13 cellular contexts compared by ENCODE assay signal in the genomic region with DNA sequence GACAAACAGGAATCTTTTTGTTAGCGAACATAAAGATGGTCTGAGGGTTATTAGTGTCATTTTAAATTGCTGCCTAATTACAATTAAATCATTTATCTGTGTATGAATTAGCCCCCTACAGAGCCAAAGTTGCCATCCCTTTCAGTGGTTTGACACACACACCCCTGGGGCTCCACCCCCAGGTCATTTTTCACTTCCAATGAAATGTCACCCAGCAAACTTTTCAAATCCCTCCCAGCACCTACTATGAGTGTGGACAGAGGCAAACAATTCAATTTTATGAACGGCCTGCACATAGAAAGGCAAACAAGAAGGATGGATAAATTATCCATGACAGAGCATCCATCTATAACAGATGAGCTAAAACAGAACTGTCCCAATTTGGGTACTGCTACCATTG. TPM values are rescaled to one million over a fixed set of nuclear protein-coding genes. Genes with fewer than 3 reads are reported as not detected.
DNase-seq lines count a peak whose midpoint lies in the region; ATAC-seq, FAIRE-seq and TF ChIP-seq lines count a peak whose summit lies in the region.
"Had no signal": no experiment of that assay in that cellular context is flagged by ENCODE, and none has a peak within 500 bp of the region (broad histone marks: within the 10 kb centered on the region; RNA-seq: fewer than 3 reads in every experiment).

No MANE protein-coding gene starts in this region.

- no peaks in the 10 kb centered on the region for H3K27me3 Mint-ChIP-seq in H9 (ENCODE audit: low read depth)

- no peak overlapping the region for H2AFZ ChIP-seq in H9 (ENCODE audit: low read length)

- peaks cover 10% of the 10 kb centered on the region for H3K23me2 ChIP-seq in H9 (ENCODE audit: insufficient read length, low read depth, low read length, poor library complexity, severe bottlenecking)

- no peaks in the 10 kb centered on the region for H3K9me3 Mint-ChIP-seq in H9

- peak overlapping the region; percentile 95 for H3K4me2 ChIP-seq in H9 (ENCODE audit: insufficient read depth, insufficient read length, low read length)

- no peak overlapping the region for H4K5ac ChIP-seq in H9 (ENCODE audit: insufficient read length, low read depth, low read length)

- no peak overlapping the region for H4K91ac ChIP-seq in H9 (ENCODE audit: insufficient read length, low read depth, low read length)

- H3K56ac ChIP-seq in H9 (ENCODE audit: insufficient read length, low read depth, low read length), result no peak overlapping the region

- peaks cover 3% of the 10 kb centered on the region for H3K79me1 ChIP-seq in H9 (ENCODE audit: insufficient read depth, low read depth, low read length, poor library complexity, severe bottlenecking)

- no peak overlapping the region for H2BK15ac ChIP-seq in H9 (ENCODE audit: low read depth, low read length)

- TF ChIP-seq EP300 in suprapubic skin (IDR thresholded peaks at IDR 0.05), result no peak

- H3K4me3 ChIP-seq in A673 (ENCODE audit: low read depth, low read length, poor library complexity, severe bottlenecking) (peak overlapping the region; percentile 98), ascending aorta (peak overlapping the region; percentile 68 to 90), kidney (ENCODE audit: low read length in 2 of 2) (peak overlapping the region; percentile 52 to 53), psoas muscle (no peak overlapping the region), suprapubic skin (no peak overlapping the region)
- H3K4me3 ChIP-seq: skin epidermis had no signal

- no peak overlapping the region for H2BK20ac ChIP-seq in H9 (ENCODE audit: low read depth, low read length, poor library complexity, severe bottlenecking)

- H3K27ac Mint-ChIP-seq in H9, result peak overlapping the region in 1 of 3 experiments; percentile 11; a peak in 1 of 7 replicates

- peaks cover under 1 to 6% (median 5%) of the 10 kb centered on the region in 3 experiments; a peak in 5 of 7 replicates for H3K36me3 Mint-ChIP-seq in H9 (ENCODE audit: insufficient read depth in 1 of 3, low read depth in 3 of 3)

- H3K23ac ChIP-seq in H9 (ENCODE audit: insufficient read length, low read depth, low read length), result no peak overlapping the region

- no TSS peak for BruUV-seq in A673 (replicated peaks; lab: Mats Ljungman, UMichigan)

- peaks cover 34 to 38% of the 10 kb centered on the region in 2 experiments for H3K4me1 Mint-ChIP-seq in H9

- H3K18ac ChIP-seq in H9 (ENCODE audit: insufficient read length, low read depth, low read length), result no peak overlapping the region

- no CpG with 5 or more reads among the region's 2 CpGs for WGBS in H9 (ENCODE audit: extremely low coverage, insufficient read length, low lambda C conversion rate)
- 80 to 83% (median 81%) methylated on average over 2 of the region's 2 CpGs for WGBS in psoas muscle, 3 donors
- WGBS in suprapubic skin, result 83% methylated on average over 2 of the region's 2 CpGs

- H4K20me1 ChIP-seq in H9 (ENCODE audit: control insufficient read depth, insufficient read depth, insufficient read length), result no peaks in the 10 kb centered on the region

- no peak overlapping the region for H3K14ac ChIP-seq in H9 (ENCODE audit: insufficient read depth, low read length)

- no peak overlapping the region for H3T11ph ChIP-seq in H9 (ENCODE audit: low read length)

- H2BK120ac ChIP-seq in H9 (ENCODE audit: low read depth, low read length, poor library complexity, severe bottlenecking), result no peak overlapping the region

- H3K4me1 ChIP-seq in A673 (ENCODE audit: insufficient read depth, low read length, poor library complexity, severe bottlenecking) (peaks cover 24% of the 10 kb centered on the region), H9 (ENCODE audit: insufficient read depth, low read length) (peaks cover 12% of the 10 kb centered on the region; the same call in 1 of the 2 replicates), ascending aorta (peaks cover 0 to 15% of the 10 kb centered on the region in 2 donors), kidney (ENCODE audit: control insufficient read depth in 1 of 2, insufficient read depth in 1 of 2, low read depth in 1 of 2, low read length in 2 of 2) (peaks cover 8 to 9% of the 10 kb centered on the region in 2 donors), psoas muscle (no peaks in the 10 kb centered on the region), suprapubic skin (peaks cover 26% of the 10 kb centered on the region)

- intact Hi-C loops in A673 (cut with micrococcal nuclease; ENCODE audit: unreplicated experiment), result no loop called here
- intact Hi-C loops in ascending aorta (cut with DNase I), result loop anchor here (2.0 kb wide), 1 partner anchor 49 kb away; no protein-coding TSS in a partner anchor
- intact Hi-C loops in kidney (cut with DNase I), result no loop called here
- intact Hi-C loops in psoas muscle (cut with DNase I), result no loop called here

- H2AK5ac ChIP-seq in H9 (ENCODE audit: insufficient read length, low read length), result no peak overlapping the region

- TF ChIP-seq CTCF in A673 (conservative IDR thresholded peaks at IDR 0.05; ENCODE audit: low read depth, low read length), result no peak
- TF ChIP-seq CTCF in H9 (conservative IDR thresholded peaks at IDR 0.05), result no peak
- TF ChIP-seq CTCF in ascending aorta (IDR thresholded peaks at IDR 0.05), result no peak
- TF ChIP-seq CTCF in kidney (IDR thresholded peaks at IDR 0.05; ENCODE audit: borderline replicate concordance, extremely low read depth, insufficient read depth), result no peak
- no peak for TF ChIP-seq CTCF in psoas muscle (IDR thresholded peaks at IDR 0.05)
- no peak for TF ChIP-seq CTCF in suprapubic skin (IDR thresholded peaks at IDR 0.05)

- FAIRE-seq in kidney (lab: Jason Lieb, UNC), result no peak
- FAIRE-seq: endometrium had no signal

- H3K9ac ChIP-seq in H9 (ENCODE audit: extremely low read depth, insufficient read length, low read length) (peak overlapping the region; percentile 32), kidney (ENCODE audit: low read length in 2 of 2) (peak overlapping the region in 1 of 2 donors; percentile 46)

- CTCF ChIA-PET in A673 (lab: Charles Lee), result interaction anchor here (0.6 kb wide), 1 partner anchor 1002 kb away, joined by 6 read pairs; no protein-coding TSS in a partner anchor

- no peaks in the 10 kb centered on the region for H3K36me3 ChIP-seq in A673 (ENCODE audit: insufficient read depth, low read length, poor library complexity, severe bottlenecking)
- H3K36me3 ChIP-seq in ascending aorta, result no peaks in the 10 kb centered on the region
- H3K36me3 ChIP-seq in kidney (ENCODE audit: control insufficient read depth in 1 of 2, insufficient read depth in 2 of 2, low read length in 2 of 2), result no peaks in the 10 kb centered on the region
- no peaks in the 10 kb centered on the region for H3K36me3 ChIP-seq in psoas muscle (ENCODE audit: insufficient read depth in 1 of 2, low read depth in 1 of 2)
- H3K36me3 ChIP-seq in suprapubic skin, result no peaks in the 10 kb centered on the region

- H3K27ac ChIP-seq in A673 (ENCODE audit: low read depth, low read length, poor library complexity, severe bottlenecking) (no peak overlapping the region), H9 (ENCODE audit: insufficient read length, low read depth, low read length) (no peak overlapping the region), ascending aorta (peak overlapping the region; percentile 93 to 98), kidney (ENCODE audit: low read depth in 2 of 2, low read length in 2 of 2) (peak overlapping the region in 1 of 2 donors; percentile 32), psoas muscle (no peak overlapping the region), suprapubic skin (no peak overlapping the region)
- H3K27ac ChIP-seq: C4-2B had no signal

- H3K4me3 Mint-ChIP-seq in H9, result peak overlapping the region; percentile 99

- ATAC-seq in psoas muscle, result no peak
- ATAC-seq: Panc1 had no signal

- peaks cover 55% of the 10 kb centered on the region; the same call in 1 of the 2 replicates for H3K79me2 ChIP-seq in H9 (ENCODE audit: insufficient read depth, low read length)

- DNase-seq in A673 (ENCODE audit: low spot score), result peak; percentile 21
- DNase-seq in H9, result no peak
- no peak for DNase-seq in ascending aorta (ENCODE audit: low spot score in 2 of 2)
- DNase-seq in kidney, result no peak
- DNase-seq in SK-N-DZ (ENCODE audit: low spot score), result no peak
- no peak for DNase-seq in psoas muscle
- no peak for DNase-seq in NCI-H2227 treated with DMSO at 0.1 percent for 48 hours (lab: John Stamatoyannopoulos, UW)
- no peak for DNase-seq in suprapubic skin (ENCODE audit: low spot score in 2 of 2)
- DNase-seq: KG1 had no signal

- H3K9me3 ChIP-seq in A673 (ENCODE audit: low read depth, low read length, poor library complexity, severe bottlenecking), result no peaks in the 10 kb centered on the region
- no peaks in the 10 kb centered on the region for H3K9me3 ChIP-seq in H9 (ENCODE audit: control insufficient read depth, low read depth, low read length)
- no peaks in the 10 kb centered on the region for H3K9me3 ChIP-seq in ascending aorta
- no peaks in the 10 kb centered on the region for H3K9me3 ChIP-seq in kidney (ENCODE audit: control insufficient read depth in 1 of 2, low read length in 2 of 2)
- no peaks in the 10 kb centered on the region for H3K9me3 ChIP-seq in psoas muscle
- no peaks in the 10 kb centered on the region for H3K9me3 ChIP-seq in suprapubic skin

- no peak overlapping the region for H3K4ac ChIP-seq in H9 (ENCODE audit: low read depth, low read length)

- no peak overlapping the region for H4K8ac ChIP-seq in H9 (replicated peaks; ENCODE audit: insufficient read length, low read depth, low read length)

- POLR2A ChIA-PET in A673 (lab: Charles Lee; ENCODE audit: low non-redundant PET), result no interaction called here

- H2BK12ac ChIP-seq in H9 (ENCODE audit: insufficient read length, low read depth, low read length), result no peak overlapping the region

- no peak overlapping the region for H2BK5ac ChIP-seq in H9 (ENCODE audit: insufficient read length, low read length)

- no peaks in the 10 kb centered on the region for H3K27me3 ChIP-seq in A673 (replicated peaks; ENCODE audit: insufficient read depth, low read depth, low read length, poor library complexity)
- no peaks in the 10 kb centered on the region for H3K27me3 ChIP-seq in H9 (ENCODE audit: insufficient read depth, low read length)
- H3K27me3 ChIP-seq in ascending aorta, result no peaks in the 10 kb centered on the region
- peaks cover 0 to 53% (median 7%) of the 10 kb centered on the region in 3 donors for H3K27me3 ChIP-seq in psoas muscle (ENCODE audit: insufficient read depth in 3 of 3, low read length in 2 of 3)
- no peaks in the 10 kb centered on the region for H3K27me3 ChIP-seq in suprapubic skin

- TF ChIP-seq POLR2A in suprapubic skin (IDR thresholded peaks at IDR 0.05), result no peak

RNA-seq across cellular contexts. Expression of a gene that starts 2.4 kb away (rescaled TPM):
- 129 and 167 TPM in 2 replicates for total RNA-seq in A673 (2021)
- total RNA-seq in H9 (2021), result 251 and 256 TPM in 2 replicates
- total RNA-seq in ascending aorta, result 378 TPM
- total RNA-seq in kidney, result 104 TPM
- 23.6 TPM for polyA plus RNA-seq in kidney (ENCODE audit: insufficient read depth, low read depth, low replicate concordance)
- 70.8 and 77.2 TPM in 2 replicates for polyA plus RNA-seq in SK-N-DZ (2014; cell fraction: cytosol; rRNA removed)
- 64.8 and 90.6 TPM in 2 replicates for polyA plus RNA-seq in SK-N-DZ (2014; cell fraction: nucleus; rRNA removed)
- 10 to 100 TPM in 2 of 4 donors, 1 to 10 TPM in 2; 1.9 to 34.2 (median 10.7) TPM for total RNA-seq in psoas muscle
- 1 to 10 TPM; 1.8 to 1.9 (median 1.8) TPM for polyA plus RNA-seq in psoas muscle
- total RNA-seq in suprapubic skin, result 10 to 100 TPM in 3 of 4 donors, 1 to 10 TPM in 1; 9.5 to 18.3 (median 13.2) TPM

Comparison
In these comparisons a context has a peak if more than half of its experiments do, and no peak if none do; other contexts are left out.
1. H3K27ac ChIP-seq: peak in ascending aorta (2 of 2); none in A673 (single experiment), H9 (single experiment), psoas muscle (single experiment) and suprapubic skin (single experiment).
2. H3K4me3 ChIP-seq: peak in A673 (single experiment), ascending aorta (2 of 2) and kidney (2 of 2); none in psoas muscle (single experiment) and suprapubic skin (single experiment).